Comparison of ENCODE assay signal across 8 cellular contexts in the genomic region with DNA sequence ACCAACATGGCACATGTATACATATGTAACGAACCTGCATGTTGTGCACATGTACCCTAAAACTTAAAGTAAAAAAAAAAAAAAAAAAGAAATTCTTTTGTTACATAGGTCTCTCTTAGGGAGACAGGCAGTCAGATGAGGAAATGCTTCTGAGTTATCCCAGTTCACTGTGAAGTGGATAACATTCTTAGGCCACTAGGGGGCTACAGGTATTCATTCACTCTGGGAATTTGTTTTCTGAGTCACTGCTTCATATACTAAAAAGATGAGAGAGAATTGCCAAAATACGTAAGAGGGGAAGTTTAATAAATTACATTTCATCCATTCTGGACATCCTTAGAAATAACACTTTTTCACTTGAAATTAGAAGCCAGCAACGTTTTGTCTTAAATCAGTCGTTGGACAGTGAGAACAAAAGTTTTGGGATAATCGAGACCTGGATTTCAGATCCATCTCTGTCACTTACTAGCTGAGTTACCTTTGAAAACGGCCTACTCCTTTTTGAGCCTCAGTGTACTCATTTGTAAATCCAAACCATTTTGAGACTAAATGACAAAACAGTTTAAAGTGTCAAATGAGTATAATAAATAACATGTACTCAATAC.
A peak's percentile ranks its signal among the peaks of the same experiment; 100 is the strongest.
DNase-seq lines count a peak whose midpoint lies in the region; ATAC-seq and TF ChIP-seq lines count a peak whose summit lies in the region.
"Had no signal": no experiment of that assay in that cellular context is flagged by ENCODE, and none has a peak within 500 bp of the region (broad histone marks: within the 10 kb centered on the region; RNA-seq: fewer than 3 reads in every experiment).

No MANE protein-coding gene starts in this region.

- H3K4me3 ChIP-seq in GM12875 (ENCODE audit: low read depth, low read length): no peak overlapping the region
- no peak overlapping the region for H3K4me3 ChIP-seq in brain microvascular endothelial cell (ENCODE audit: low read depth, low read length)

- H3K4me3 Mint-ChIP-seq in T-cell: no peak overlapping the region
- H3K4me3 Mint-ChIP-seq: activated naive CD4-positive, alpha-beta T cell treated with anti-CD3 and anti-CD28 coated beads, Interleukin-2, amount 50 U/mL, for 24 hours had no signal

- no peaks in the 10 kb centered on the region for H3K27me3 ChIP-seq in brain microvascular endothelial cell (replicated peaks)

- H3K36me3 ChIP-seq in brain microvascular endothelial cell (replicated peaks): no peaks in the 10 kb centered on the region

- H3K4me1 Mint-ChIP-seq in T-cell: no peaks in the 10 kb centered on the region
- H3K4me1 Mint-ChIP-seq: activated naive CD4-positive, alpha-beta T cell treated with anti-CD3 and anti-CD28 coated beads, Interleukin-2, amount 50 U/mL, for 24 hours had no signal

- DNase-seq in NCI-H2081 (lab: John Stamatoyannopoulos, UW): peak; percentile 57 to 68
- DNase-seq in brain microvascular endothelial cell: peak; percentile 57
- DNase-seq in lung microvascular endothelial cell (ENCODE audit: low read depth in 2 of 2): peak; percentile 68 to 69
- no peak for DNase-seq in activated CD8-positive, alpha-beta memory T cell treated with anti-CD3 and anti-CD28 coated beads, Interleukin-2, amount 50 U/mL, for 48 hours
- DNase-seq in T-cell: no peak

- POLR2A ChIA-PET in T-cell (lab: Charles Lee): no interaction called here

- no peaks in the 10 kb centered on the region for H3K27me3 Mint-ChIP-seq in T-cell

- in situ Hi-C loops in brain microvascular endothelial cell (cut with HindIII; ENCODE audit: low pct_ligation_motif_present, low sequenced_read_pairs): no loop called here

- no peaks in the 10 kb centered on the region for H3K9me3 Mint-ChIP-seq in T-cell
- H3K9me3 Mint-ChIP-seq: activated naive CD4-positive, alpha-beta T cell treated with anti-CD3 and anti-CD28 coated beads, Interleukin-2, amount 50 U/mL, for 24 hours had no signal

- no peak overlapping the region for H3K27ac Mint-ChIP-seq in T-cell
- H3K27ac Mint-ChIP-seq: activated naive CD4-positive, alpha-beta T cell treated with anti-CD3 and anti-CD28 coated beads, Interleukin-2, amount 50 U/mL, for 24 hours had no signal

- CTCF ChIA-PET in T-cell (lab: Charles Lee): no interaction called here

- H3K27ac ChIP-seq in brain microvascular endothelial cell: peak overlapping the region; percentile 30

- peak; percentile 42; the same call in 1 of the 2 replicates for TF ChIP-seq CTCF in GM12875 (IDR thresholded peaks at IDR 0.05; ENCODE audit: borderline replicate concordance, insufficient read depth, low read depth, low read length)
- peak; percentile 71 for TF ChIP-seq CTCF in brain microvascular endothelial cell (IDR thresholded peaks at IDR 0.05; ENCODE audit: low read depth, low read length, missing control alignments)

- ATAC-seq in HG02571 (IDR thresholded peaks at IDR 0.05; ENCODE audit: unreplicated experiment) (peak; percentile 75), T-cell (replicated peaks in 1 of 4) (no peak)

- no peaks in the 10 kb centered on the region for H3K36me3 Mint-ChIP-seq in T-cell
- H3K36me3 Mint-ChIP-seq: activated naive CD4-positive, alpha-beta T cell treated with anti-CD3 and anti-CD28 coated beads, Interleukin-2, amount 50 U/mL, for 24 hours had no signal

Comparison
In these comparisons a context has a peak if more than half of its experiments do, and no peak if none do; other contexts are left out.
1. DNase-seq: peak in NCI-H2081 (2 of 2), brain microvascular endothelial cell (single experiment) and lung microvascular endothelial cell (2 of 2); none in activated CD8-positive, alpha-beta memory T cell treated with anti-CD3 and anti-CD28 coated beads, Interleukin-2, amount 50 U/mL, for 48 hours (single experiment) and T-cell (0 of 34).